ENCODE assay signal across 20 cellular contexts in genomic region chr6:144690109-144690508, GRCh38.
DNase-seq lines count a peak whose midpoint lies in the region; ATAC-seq, FAIRE-seq and TF ChIP-seq lines count a peak whose summit lies in the region.
"Had no signal": no experiment of that assay in that cellular context is flagged by ENCODE, and none has a peak within 500 bp of the region (broad histone marks: within the 10 kb centered on the region; RNA-seq: fewer than 3 reads in every experiment).

No MANE protein-coding gene starts in this region.

- H3K4me3 Mint-ChIP-seq in H9 (no peak overlapping the region), natural killer cell (no peak overlapping the region)
- H3K4me3 Mint-ChIP-seq: B cell; CD8-positive, alpha-beta T cell had no signal

- H2BK15ac ChIP-seq in H9 (ENCODE audit: low read depth, low read length) = no peak overlapping the region

- H3K36me3 Mint-ChIP-seq in H9 (ENCODE audit: insufficient read depth in 1 of 3, low read depth in 3 of 3) (peaks cover 24 to 71% (median 42%) of the 10 kb centered on the region in 3 experiments), natural killer cell (peaks cover 34% of the 10 kb centered on the region)

- H3K23ac ChIP-seq in H9 (ENCODE audit: insufficient read length, low read depth, low read length) = no peak overlapping the region

- no peak overlapping the region for H2AK5ac ChIP-seq in H9 (ENCODE audit: insufficient read length, low read length)

- H3T11ph ChIP-seq in H9 (ENCODE audit: low read length) = no peak overlapping the region

- H2BK20ac ChIP-seq in H9 (ENCODE audit: low read depth, low read length, poor library complexity, severe bottlenecking) = no peak overlapping the region

- H3K79me2 ChIP-seq in H9 (ENCODE audit: insufficient read depth, low read length) = no peaks in the 10 kb centered on the region

- no peak overlapping the region for H4K91ac ChIP-seq in H9 (ENCODE audit: insufficient read length, low read depth, low read length)

- TF ChIP-seq CTCF in H9 (conservative IDR thresholded peaks at IDR 0.05) = no peak
- TF ChIP-seq CTCF in bronchial epithelial cell (IDR thresholded peaks at IDR 0.05; ENCODE audit: insufficient read depth, low read length, severe bottlenecking) = no peak
- TF ChIP-seq CTCF in natural killer cell (IDR thresholded peaks at IDR 0.05) = no peak

- no peaks in the 10 kb centered on the region for H3K23me2 ChIP-seq in H9 (ENCODE audit: insufficient read length, low read depth, low read length, poor library complexity, severe bottlenecking)

- H4K8ac ChIP-seq in H9 (replicated peaks; ENCODE audit: insufficient read length, low read depth, low read length) = no peak overlapping the region

- no peaks in the 10 kb centered on the region for H3K27me3 Mint-ChIP-seq in H9 (ENCODE audit: low read depth)
- no peaks in the 10 kb centered on the region for H3K27me3 Mint-ChIP-seq in natural killer cell (ENCODE audit: low read depth in 2 of 2)
- H3K27me3 Mint-ChIP-seq: B cell had no signal

- DNase-seq in H9 (no peak), bronchial epithelial cell (ENCODE audit: low read depth) (no peak), natural killer cell (no peak), sciatic nerve (ENCODE audit: low spot score) (no peak), UCSD-AML1 (lab: John Stamatoyannopoulos, UW; ENCODE audit: unreplicated experiment) (no peak)
- no peak for DNase-seq in effector memory CD4-positive, alpha-beta T cell
- DNase-seq: Calu3; CD8-positive, alpha-beta T cell; DMS53; GOT3; IMR-90 had no signal

- no peaks in the 10 kb centered on the region for H3K9me3 ChIP-seq in H9 (ENCODE audit: control insufficient read depth, low read depth, low read length)
- peaks cover 6% of the 10 kb centered on the region for H3K9me3 ChIP-seq in effector memory CD4-positive, alpha-beta T cell (ENCODE audit: control insufficient read depth, low read length)

- no peak overlapping the region for H3K18ac ChIP-seq in H9 (ENCODE audit: insufficient read length, low read depth, low read length)

- no peak overlapping the region for H3K9ac ChIP-seq in H9 (ENCODE audit: extremely low read depth, insufficient read length, low read length)
- H3K9ac ChIP-seq: BLaER1 treated with 17β-estradiol and CSF1 and Interleukin-3, amounts not matched to agents 10 nM and 100 nM had no signal

- H3K4ac ChIP-seq in H9 (ENCODE audit: low read depth, low read length) = no peak overlapping the region

- peaks cover 2% of the 10 kb centered on the region; the same call in 1 of the 2 replicates for H3K4me1 ChIP-seq in H9 (ENCODE audit: insufficient read depth, low read length)
- no peaks in the 10 kb centered on the region for H3K4me1 ChIP-seq in effector memory CD4-positive, alpha-beta T cell (ENCODE audit: control insufficient read depth, insufficient read depth, low read length, poor library complexity, severe bottlenecking)
- H3K4me1 ChIP-seq: BLaER1 treated with 17β-estradiol and CSF1 and Interleukin-3, amounts not matched to agents 10 nM and 100 nM had no signal

- no peaks in the 10 kb centered on the region for H4K20me1 ChIP-seq in H9 (ENCODE audit: control insufficient read depth, insufficient read depth, insufficient read length)

- ATAC-seq in natural killer cell (peak in 1 of 3 donors; percentile 15), sciatic nerve (peak; percentile 15), HG03520 (IDR thresholded peaks at IDR 0.05; ENCODE audit: unreplicated experiment) (no peak)
- ATAC-seq: CD8-positive, alpha-beta T cell; K562 had no signal

- H3K27ac ChIP-seq in H9 (ENCODE audit: insufficient read length, low read depth, low read length) = no peak overlapping the region
- H3K27ac ChIP-seq in effector memory CD4-positive, alpha-beta T cell (ENCODE audit: insufficient read depth, low read length, poor library complexity, severe bottlenecking) = no peak overlapping the region
- H3K27ac ChIP-seq: BLaER1 treated with 17β-estradiol and CSF1 and Interleukin-3, amounts not matched to agents 10 nM and 100 nM; HL-60 had no signal

- no peak overlapping the region for H3K56ac ChIP-seq in H9 (ENCODE audit: insufficient read length, low read depth, low read length)

- H3K4me2 ChIP-seq in H9 (ENCODE audit: insufficient read depth, insufficient read length, low read length) = no peak overlapping the region
- H3K4me2 ChIP-seq: BLaER1 treated with 17β-estradiol and CSF1 and Interleukin-3, amounts not matched to agents 10 nM and 100 nM had no signal

- no peak overlapping the region for H2BK5ac ChIP-seq in H9 (ENCODE audit: insufficient read length, low read length)

- H4K5ac ChIP-seq in H9 (ENCODE audit: insufficient read length, low read depth, low read length) = no peak overlapping the region

- H3K9me3 Mint-ChIP-seq in H9 = peaks cover 33 to 34% of the 10 kb centered on the region in 2 experiments
- H3K9me3 Mint-ChIP-seq in natural killer cell = peaks cover 4 to 13% of the 10 kb centered on the region in 2 donors

- peaks cover 53 to 60% of the 10 kb centered on the region in 2 experiments for H3K4me1 Mint-ChIP-seq in H9
- H3K4me1 Mint-ChIP-seq in natural killer cell = peaks cover 85 to 93% of the 10 kb centered on the region in 2 donors

- peak; percentile 43 for FAIRE-seq in bronchial epithelial cell (lab: Jason Lieb, UNC)
- FAIRE-seq: G401.6, GM12891, GM19239, K562 had no signal

- no peak overlapping the region for H2BK12ac ChIP-seq in H9 (ENCODE audit: insufficient read length, low read depth, low read length)

- no peaks in the 10 kb centered on the region for H3K79me1 ChIP-seq in H9 (ENCODE audit: insufficient read depth, low read depth, low read length, poor library complexity, severe bottlenecking)

- no CpG with 5 or more reads among the region's 1 CpG for WGBS in H9 (ENCODE audit: extremely low coverage, insufficient read length, low lambda C conversion rate)

- H2AFZ ChIP-seq in H9 (ENCODE audit: low read length) = no peak overlapping the region

- intact Hi-C loops in natural killer cell (cut with micrococcal nuclease) (no loop called here), sciatic nerve (cut with DNase I) (no loop called here)

- H3K27me3 ChIP-seq in H9 (ENCODE audit: insufficient read depth, low read length) (no peaks in the 10 kb centered on the region), bronchial epithelial cell (ENCODE audit: control insufficient read depth, insufficient read depth, low read length) (no peaks in the 10 kb centered on the region)
- H3K27me3 ChIP-seq in effector memory CD4-positive, alpha-beta T cell (replicated peaks; ENCODE audit: control insufficient read depth, insufficient read depth, low read length, poor library complexity, severe bottlenecking) = no peaks in the 10 kb centered on the region
- H3K27me3 ChIP-seq: BLaER1 treated with 17β-estradiol and CSF1 and Interleukin-3, amounts not matched to agents 10 nM and 100 nM had no signal

- H3K14ac ChIP-seq in H9 (ENCODE audit: insufficient read depth, low read length) = peak overlapping the region; percentile 64; the same call in 1 of the 2 replicates

- no peak overlapping the region for H2BK120ac ChIP-seq in H9 (ENCODE audit: low read depth, low read length, poor library complexity, severe bottlenecking)

- H3K4me3 ChIP-seq in bronchial epithelial cell (ENCODE audit: low read depth, low read length) = no peak overlapping the region
- H3K4me3 ChIP-seq in effector memory CD4-positive, alpha-beta T cell (ENCODE audit: insufficient read depth, low read depth, low read length, poor library complexity, severe bottlenecking) = no peak overlapping the region
- H3K4me3 ChIP-seq: BLaER1 treated with 17β-estradiol and CSF1 and Interleukin-3, amounts not matched to agents 10 nM and 100 nM; HAP-1; K562 had no signal

- no peaks in the 10 kb centered on the region for H3K36me3 ChIP-seq in bronchial epithelial cell (ENCODE audit: control insufficient read depth, insufficient read depth, low read length)
- peaks cover 10% of the 10 kb centered on the region for H3K36me3 ChIP-seq in effector memory CD4-positive, alpha-beta T cell (ENCODE audit: control insufficient read depth, insufficient read depth, low read length)

- H3K27ac Mint-ChIP-seq in H9 (peak overlapping the region in 2 of 3 experiments; percentile 36 to 47; a peak in 2 of 7 replicates), natural killer cell (peak overlapping the region; percentile 35 to 73)
- H3K27ac Mint-ChIP-seq: B cell had no signal
